In genomic region chr4:68859655-68860054, GRCh38 we compare ENCODE assay signal across 8 cellular contexts. TPM values are rescaled to one million over a fixed set of nuclear protein-coding genes. Genes with fewer than 3 reads are reported as not detected.
"Had no signal": no experiment of that assay in that cellular context is flagged by ENCODE, and none has a peak within 500 bp of the region (broad histone marks: within the 10 kb centered on the region; RNA-seq: fewer than 3 reads in every experiment).

No MANE protein-coding gene starts in this region.

- FAIRE-seq: GM12878, GM12891, GM12892, GM18507, GM19239 had no signal

- DNase-seq: GDM1, GF-D8 had no signal

- H3K4me3 ChIP-seq: GM12878 had no signal

- ATAC-seq: GM12878 had no signal

RNA-seq across cellular contexts. Expression of gene UGT2B10, which starts 43.9 kb away (rescaled TPM):
- total RNA-seq: G401, GM12878 had no signal
- polyA plus RNA-seq: GM12878 had no signal
